In the genomic region with DNA sequence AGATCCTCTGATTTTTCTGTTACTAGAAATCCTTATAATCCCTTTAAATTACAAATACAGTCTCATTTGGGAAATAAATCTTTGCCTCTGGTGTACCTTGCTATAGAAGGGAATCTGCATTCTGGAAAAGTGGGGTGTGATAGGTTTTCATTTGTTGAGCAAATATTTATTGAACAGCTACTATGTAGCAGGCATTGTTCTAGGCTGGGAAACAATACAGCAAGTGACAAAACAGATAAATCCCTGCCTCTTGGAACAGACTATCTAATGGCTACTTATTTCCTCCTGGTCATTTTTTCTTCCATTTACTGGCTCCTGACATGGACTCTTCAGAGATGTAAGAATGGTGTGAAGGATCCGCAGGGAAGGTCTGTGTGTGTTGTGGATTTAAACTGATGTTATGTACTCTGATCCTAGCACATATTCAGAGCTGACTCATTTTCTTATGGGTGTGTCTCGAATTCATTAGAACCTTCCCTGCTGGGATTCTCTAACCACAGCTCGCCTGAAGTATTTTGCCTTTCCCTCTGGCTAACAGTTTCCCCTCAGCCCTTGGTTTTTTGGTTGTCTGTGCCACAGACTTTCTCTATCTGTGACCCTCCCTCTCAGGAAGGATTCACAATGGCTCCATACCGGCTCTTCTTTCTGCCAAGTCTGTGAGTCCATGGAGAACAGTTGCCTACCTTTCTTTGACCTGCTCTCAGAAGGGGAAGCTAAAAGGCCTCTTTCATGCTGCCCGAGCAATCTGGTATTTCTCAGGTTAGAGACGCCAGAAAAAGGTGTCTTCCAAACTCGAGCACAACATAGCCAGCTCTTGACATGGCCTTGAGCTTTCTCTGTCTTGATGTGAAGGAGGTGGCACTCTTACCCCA, we compare ENCODE assay signal across 12 cellular contexts. TPM values are rescaled to one million over a fixed set of nuclear protein-coding genes. Genes with fewer than 3 reads are reported as not detected.
DNase-seq lines count a peak whose midpoint lies in the region; ATAC-seq and TF ChIP-seq lines count a peak whose summit lies in the region.
"Had no signal": no experiment of that assay in that cellular context is flagged by ENCODE, and none has a peak within 500 bp of the region (broad histone marks: within the 10 kb centered on the region; RNA-seq: fewer than 3 reads in every experiment).

No MANE protein-coding gene starts in this region.

- TF ChIP-seq CTCF in WTC11 (IDR thresholded peaks at IDR 0.05) = no peak

- POLR2A ChIA-PET in HEK293T (lab: Yijun Ruan, JAX) = interaction anchor here (1.3 kb wide), 1 partner anchor 54 kb away, joined by 3 read pairs; a partner anchor contains a TSS
- POLR2A ChIA-PET in WTC11 (lab: Charles Lee) = no interaction called here

- 0 out of 2 replicates have a peak overlapping the region, but pooled peaks have one; percentile 33 for H3K27ac Mint-ChIP-seq in WTC11
- no peak overlapping the region for H3K27ac Mint-ChIP-seq in activated T-helper 17 cell treated with anti-CD3 and anti-CD28 coated beads, Interleukin-2, amount 50 U/mL, for 72 hours
- H3K27ac Mint-ChIP-seq in activated T-cell treated with anti-CD3 and anti-CD28 coated beads, Interleukin-2, amount 50 U/mL, for 72 hours = no peak overlapping the region

- no peaks in the 10 kb centered on the region for H3K27me3 Mint-ChIP-seq in WTC11 (ENCODE audit: low read depth)
- no peaks in the 10 kb centered on the region for H3K27me3 Mint-ChIP-seq in activated T-helper 17 cell treated with anti-CD3 and anti-CD28 coated beads, Interleukin-2, amount 50 U/mL, for 72 hours
- no peaks in the 10 kb centered on the region for H3K27me3 Mint-ChIP-seq in activated T-cell treated with anti-CD3 and anti-CD28 coated beads, Interleukin-2, amount 50 U/mL, for 72 hours (ENCODE audit: low read depth)

- peaks cover 13% of the 10 kb centered on the region for H3K4me1 Mint-ChIP-seq in WTC11
- H3K4me1 Mint-ChIP-seq in activated T-helper 17 cell treated with anti-CD3 and anti-CD28 coated beads, Interleukin-2, amount 50 U/mL, for 72 hours = no peaks in the 10 kb centered on the region
- H3K4me1 Mint-ChIP-seq in activated T-cell treated with anti-CD3 and anti-CD28 coated beads, Interleukin-2, amount 50 U/mL, for 72 hours (ENCODE audit: low read depth) = no peaks in the 10 kb centered on the region

- peak; percentile 76 for ATAC-seq in WTC11
- ATAC-seq in activated T-helper 17 cell treated with anti-CD3 and anti-CD28 coated beads, Interleukin-2, amount 50 U/mL, for 72 hours (replicated peaks) = no peak
- ATAC-seq in activated T-cell treated with anti-CD3 and anti-CD28 coated beads, Interleukin-2, amount 50 U/mL, for 72 hours (replicated peaks in 1 of 2) = no peak

- no peaks in the 10 kb centered on the region; the same call in 1 of the 2 replicates for H3K9me3 Mint-ChIP-seq in WTC11
- H3K9me3 Mint-ChIP-seq in activated T-helper 17 cell treated with anti-CD3 and anti-CD28 coated beads, Interleukin-2, amount 50 U/mL, for 72 hours = no peaks in the 10 kb centered on the region
- no peaks in the 10 kb centered on the region for H3K9me3 Mint-ChIP-seq in activated T-cell treated with anti-CD3 and anti-CD28 coated beads, Interleukin-2, amount 50 U/mL, for 72 hours

- no peaks in the 10 kb centered on the region for H3K36me3 Mint-ChIP-seq in WTC11
- no peaks in the 10 kb centered on the region for H3K36me3 Mint-ChIP-seq in activated T-helper 17 cell treated with anti-CD3 and anti-CD28 coated beads, Interleukin-2, amount 50 U/mL, for 72 hours (ENCODE audit: low read depth)
- H3K36me3 Mint-ChIP-seq in activated T-cell treated with anti-CD3 and anti-CD28 coated beads, Interleukin-2, amount 50 U/mL, for 72 hours (ENCODE audit: insufficient read depth in 2 of 2) = no peaks in the 10 kb centered on the region

- CTCF ChIA-PET in HEK293T (lab: Yijun Ruan, JAX) (interaction anchor here (0.6 to 1.0 kb wide), 2 partner anchors 12 to 54 kb away, joined by 3 read pairs; no protein-coding TSS in a partner anchor), WTC11 (lab: Charles Lee) (interaction anchor here (0.9 kb wide), 1 partner anchor 55 kb away, joined by 3 read pairs; no protein-coding TSS in a partner anchor)

- peak; percentile 88 for DNase-seq in AG08395 (ENCODE audit: low spot score)
- DNase-seq in HEK293T (ENCODE audit: extremely low spot score) = peak; percentile 30
- no peak for DNase-seq in WTC11 (ENCODE audit: low spot score)
- peak; percentile 53 for DNase-seq in iPS-NIHi7 (ENCODE audit: extremely low spot score)
- no peak for DNase-seq in activated T-cell treated with anti-CD3 and anti-CD28 coated beads, Interleukin-2, amount 50 U/mL, for 72 hours
- no peak for DNase-seq in MV-4-11 (lab: John Stamatoyannopoulos, UW)
- DNase-seq in NCI-H1092 treated with DMSO at 0.1 percent for 48 hours (lab: John Stamatoyannopoulos, UW) = no peak
- DNase-seq: activated T-cell treated with anti-CD3 and anti-CD28 coated beads, Interleukin-2, amount 50 U/mL, for 1 hour; GOT3; left cardiac atrium; right cardiac atrium had no signal

- H3K4me3 Mint-ChIP-seq in WTC11 = no peak overlapping the region
- no peak overlapping the region for H3K4me3 Mint-ChIP-seq in activated T-helper 17 cell treated with anti-CD3 and anti-CD28 coated beads, Interleukin-2, amount 50 U/mL, for 72 hours
- no peak overlapping the region for H3K4me3 Mint-ChIP-seq in activated T-cell treated with anti-CD3 and anti-CD28 coated beads, Interleukin-2, amount 50 U/mL, for 72 hours

TF ChIP-seq in HEK293T, 16 proteins besides CTCF, POLR2A, EP300 and RAD21:
- TF ChIP-seq, protein P1, sequence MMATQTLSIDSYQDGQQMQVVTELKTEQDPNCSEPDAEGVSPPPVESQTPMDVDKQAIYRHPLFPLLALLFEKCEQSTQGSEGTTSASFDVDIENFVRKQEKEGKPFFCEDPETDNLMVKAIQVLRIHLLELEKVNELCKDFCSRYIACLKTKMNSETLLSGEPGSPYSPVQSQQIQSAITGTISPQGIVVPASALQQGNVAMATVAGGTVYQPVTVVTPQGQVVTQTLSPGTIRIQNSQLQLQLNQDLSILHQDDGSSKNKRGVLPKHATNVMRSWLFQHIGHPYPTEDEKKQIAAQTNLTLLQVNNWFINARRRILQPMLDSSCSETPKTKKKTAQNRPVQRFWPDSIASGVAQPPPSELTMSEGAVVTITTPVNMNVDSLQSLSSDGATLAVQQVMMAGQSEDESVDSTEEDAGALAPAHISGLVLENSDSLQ (IDR thresholded peaks at IDR 0.05) = no peak

TF ChIP-seq in WTC11, 78 proteins besides CTCF, POLR2A, EP300 and RAD21 (continues in another document):
- TF ChIP-seq, protein P2, sequence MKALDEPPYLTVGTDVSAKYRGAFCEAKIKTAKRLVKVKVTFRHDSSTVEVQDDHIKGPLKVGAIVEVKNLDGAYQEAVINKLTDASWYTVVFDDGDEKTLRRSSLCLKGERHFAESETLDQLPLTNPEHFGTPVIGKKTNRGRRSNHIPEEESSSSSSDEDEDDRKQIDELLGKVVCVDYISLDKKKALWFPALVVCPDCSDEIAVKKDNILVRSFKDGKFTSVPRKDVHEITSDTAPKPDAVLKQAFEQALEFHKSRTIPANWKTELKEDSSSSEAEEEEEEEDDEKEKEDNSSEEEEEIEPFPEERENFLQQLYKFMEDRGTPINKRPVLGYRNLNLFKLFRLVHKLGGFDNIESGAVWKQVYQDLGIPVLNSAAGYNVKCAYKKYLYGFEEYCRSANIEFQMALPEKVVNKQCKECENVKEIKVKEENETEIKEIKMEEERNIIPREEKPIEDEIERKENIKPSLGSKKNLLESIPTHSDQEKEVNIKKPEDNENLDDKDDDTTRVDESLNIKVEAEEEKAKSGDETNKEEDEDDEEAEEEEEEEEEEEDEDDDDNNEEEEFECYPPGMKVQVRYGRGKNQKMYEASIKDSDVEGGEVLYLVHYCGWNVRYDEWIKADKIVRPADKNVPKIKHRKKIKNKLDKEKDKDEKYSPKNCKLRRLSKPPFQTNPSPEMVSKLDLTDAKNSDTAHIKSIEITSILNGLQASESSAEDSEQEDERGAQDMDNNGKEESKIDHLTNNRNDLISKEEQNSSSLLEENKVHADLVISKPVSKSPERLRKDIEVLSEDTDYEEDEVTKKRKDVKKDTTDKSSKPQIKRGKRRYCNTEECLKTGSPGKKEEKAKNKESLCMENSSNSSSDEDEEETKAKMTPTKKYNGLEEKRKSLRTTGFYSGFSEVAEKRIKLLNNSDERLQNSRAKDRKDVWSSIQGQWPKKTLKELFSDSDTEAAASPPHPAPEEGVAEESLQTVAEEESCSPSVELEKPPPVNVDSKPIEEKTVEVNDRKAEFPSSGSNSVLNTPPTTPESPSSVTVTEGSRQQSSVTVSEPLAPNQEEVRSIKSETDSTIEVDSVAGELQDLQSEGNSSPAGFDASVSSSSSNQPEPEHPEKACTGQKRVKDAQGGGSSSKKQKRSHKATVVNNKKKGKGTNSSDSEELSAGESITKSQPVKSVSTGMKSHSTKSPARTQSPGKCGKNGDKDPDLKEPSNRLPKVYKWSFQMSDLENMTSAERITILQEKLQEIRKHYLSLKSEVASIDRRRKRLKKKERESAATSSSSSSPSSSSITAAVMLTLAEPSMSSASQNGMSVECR (CRISPR knock-in tag; IDR thresholded peaks at IDR 0.05; ENCODE audit: borderline replicate concordance) = no peak
- TF ChIP-seq GABPB1 (CRISPR knock-in tag; IDR thresholded peaks at IDR 0.05) = no peak
- no peak for TF ChIP-seq CREM (CRISPR knock-in tag; IDR thresholded peaks at IDR 0.05)
- TF ChIP-seq, protein P3, sequence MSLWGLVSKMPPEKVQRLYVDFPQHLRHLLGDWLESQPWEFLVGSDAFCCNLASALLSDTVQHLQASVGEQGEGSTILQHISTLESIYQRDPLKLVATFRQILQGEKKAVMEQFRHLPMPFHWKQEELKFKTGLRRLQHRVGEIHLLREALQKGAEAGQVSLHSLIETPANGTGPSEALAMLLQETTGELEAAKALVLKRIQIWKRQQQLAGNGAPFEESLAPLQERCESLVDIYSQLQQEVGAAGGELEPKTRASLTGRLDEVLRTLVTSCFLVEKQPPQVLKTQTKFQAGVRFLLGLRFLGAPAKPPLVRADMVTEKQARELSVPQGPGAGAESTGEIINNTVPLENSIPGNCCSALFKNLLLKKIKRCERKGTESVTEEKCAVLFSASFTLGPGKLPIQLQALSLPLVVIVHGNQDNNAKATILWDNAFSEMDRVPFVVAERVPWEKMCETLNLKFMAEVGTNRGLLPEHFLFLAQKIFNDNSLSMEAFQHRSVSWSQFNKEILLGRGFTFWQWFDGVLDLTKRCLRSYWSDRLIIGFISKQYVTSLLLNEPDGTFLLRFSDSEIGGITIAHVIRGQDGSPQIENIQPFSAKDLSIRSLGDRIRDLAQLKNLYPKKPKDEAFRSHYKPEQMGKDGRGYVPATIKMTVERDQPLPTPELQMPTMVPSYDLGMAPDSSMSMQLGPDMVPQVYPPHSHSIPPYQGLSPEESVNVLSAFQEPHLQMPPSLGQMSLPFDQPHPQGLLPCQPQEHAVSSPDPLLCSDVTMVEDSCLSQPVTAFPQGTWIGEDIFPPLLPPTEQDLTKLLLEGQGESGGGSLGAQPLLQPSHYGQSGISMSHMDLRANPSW (CRISPR knock-in tag; conservative IDR thresholded peaks at IDR 0.05; ENCODE audit: low read depth) = no peak

RNA-seq across cellular contexts. Expression of a gene that starts 53.7 kb away (rescaled TPM):
- total RNA-seq in WTC11 (2021) = 5.9 to 6.4 TPM (median 6.4 TPM) in 3 replicates
- total RNA-seq in activated T-helper 17 cell treated with anti-CD3 and anti-CD28 coated beads, Interleukin-2, amount 50 U/mL, for 72 hours = 10 to 100 TPM in 1 of 2 donors, 1 to 10 TPM in 1; 5.8 to 11.2 TPM
- 1 to 10 TPM; 4.7 to 9.0 TPM for total RNA-seq in activated T-cell treated with anti-CD3 and anti-CD28 coated beads, Interleukin-2, amount 50 U/mL, for 72 hours

Comparison
In these comparisons a context has a peak if more than half of its experiments do, and no peak if none do; other contexts are left out.
1. DNase-seq: peak in AG08395 (single experiment), HEK293T (single experiment) and iPS-NIHi7 (single experiment); none in WTC11 (single experiment), activated T-cell treated with anti-CD3 and anti-CD28 coated beads, Interleukin-2, amount 50 U/mL, for 72 hours (0 of 2), MV-4-11 (single experiment) and NCI-H1092 treated with DMSO at 0.1 percent for 48 hours (single experiment).